19 cellular contexts compared by ENCODE assay signal in the genomic region with DNA sequence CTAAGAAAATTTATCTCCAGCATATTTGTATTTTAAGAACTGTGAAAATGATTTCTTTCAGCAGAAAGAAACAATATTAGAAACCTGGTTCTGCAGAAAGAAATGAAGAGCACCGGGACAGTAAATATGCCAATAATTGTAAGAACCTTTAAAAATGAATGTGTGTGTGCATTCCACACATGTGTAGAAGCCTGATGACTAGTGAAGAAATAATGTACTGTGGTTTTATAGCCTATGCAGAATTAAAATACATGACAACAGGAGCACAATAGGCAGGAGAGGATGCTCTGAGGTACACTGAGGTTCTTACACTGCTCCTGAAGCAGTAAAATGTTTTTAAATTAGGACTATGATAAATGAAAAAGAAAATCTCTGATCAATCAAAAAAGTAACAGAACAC.
"Had no signal": no experiment of that assay in that cellular context is flagged by ENCODE, and none has a peak within 500 bp of the region (broad histone marks: within the 10 kb centered on the region; RNA-seq: fewer than 3 reads in every experiment).

No MANE protein-coding gene starts in this region.

- H3K9me3 ChIP-seq: neutrophil, tibial nerve, vagina had no signal

- H3K27ac ChIP-seq: neutrophil, tibial nerve, vagina had no signal

- H3K27me3 ChIP-seq: neutrophil, tibial nerve, vagina had no signal

- H3K4me3 ChIP-seq: tibial nerve, vagina had no signal

- DNase-seq: activated CD4-positive, alpha-beta T cell treated with anti-CD3 and anti-CD28 coated beads, Interleukin-2, amount 50 U/mL, for 4 hours; activated CD4-positive, CD25-positive, alpha-beta regulatory T cell treated with anti-CD3 and anti-CD28 coated beads, Interleukin-2, amount 50 U/mL, for 72 hours; activated naive CD4-positive, alpha-beta T cell; activated naive CD8-positive, alpha-beta T cell treated with anti-CD3 and anti-CD28 coated beads, Interleukin-2, amount 10 ng/mL, durations not matched to agents 7 days and 5 days; activated T-cell treated with anti-CD3 and anti-CD28 coated beads for 4 hours; aorta; dermis blood vessel endothelial cell; effector memory CD8-positive, alpha-beta T cell; hippocampal formation; kidney; left ventricle myocardium superior; mesenchymal stem cell; natural killer cell; retina; stimulated activated naive CD4-positive, alpha-beta T cell; substantia nigra had no signal

- H3K4me1 ChIP-seq: tibial nerve, vagina had no signal

- ATAC-seq: effector memory CD8-positive, alpha-beta T cell; left ventricle myocardium superior; natural killer cell had no signal
